ENCODE assay signal across 23 cellular contexts in the genomic region with DNA sequence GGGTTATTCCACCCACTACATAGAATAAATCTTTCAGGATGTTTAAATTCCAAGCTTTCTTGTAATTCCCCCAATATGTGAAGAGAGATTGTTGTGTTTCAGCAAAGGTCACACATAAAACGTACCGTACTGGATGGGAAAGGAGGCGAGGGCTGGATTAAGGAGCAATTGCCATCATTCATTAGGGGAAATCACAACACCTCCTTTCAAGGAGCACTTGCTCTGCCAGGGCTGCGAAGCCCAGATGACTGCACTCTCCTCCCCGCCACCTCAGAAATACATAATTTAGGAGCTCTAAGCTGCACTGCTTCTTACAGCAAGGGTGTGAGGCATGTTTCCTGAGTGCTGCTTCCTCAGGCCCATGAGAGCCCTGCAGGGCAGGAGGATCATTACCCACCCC. TPM values are rescaled to one million over a fixed set of nuclear protein-coding genes. Genes with fewer than 3 reads are reported as not detected.
DNase-seq lines count a peak whose midpoint lies in the region; ATAC-seq and TF ChIP-seq lines count a peak whose summit lies in the region.
"Had no signal": no experiment of that assay in that cellular context is flagged by ENCODE, and none has a peak within 500 bp of the region (broad histone marks: within the 10 kb centered on the region; RNA-seq: fewer than 3 reads in every experiment).

No MANE protein-coding gene starts in this region.

- peak; percentile 6 for DNase-seq in activated naive CD4-positive, alpha-beta T cell treated with anti-CD3 and anti-CD28 coated beads, Interleukin-2, amount 10 ng/mL, durations not matched to agents 7 days and 5 days
- DNase-seq in activated naive CD4-positive, alpha-beta T cell treated with anti-CD3 and anti-CD28 coated beads for 36 hours, result no peak
- no peak for DNase-seq in mesendoderm
- DNase-seq in retina, result peak; percentile 21
- no peak for DNase-seq in vagina (ENCODE audit: extremely low spot score in 2 of 2)
- DNase-seq in NCI-H1417 (lab: John Stamatoyannopoulos, UW), result no peak
- DNase-seq in left lobe of liver (ENCODE audit: low spot score), result no peak
- DNase-seq: AML-193; BE2C; CD4-positive, alpha-beta T cell; CD8-positive, alpha-beta memory T cell; DMS 273 treated with DMSO at 0.1 percent for 48 hours; DMS79; EL; GDM1; GM23248; H9 had no signal

- no peaks in the 10 kb centered on the region for H3K9me3 ChIP-seq in vagina
- H3K9me3 ChIP-seq: BE2C had no signal

- intact Hi-C loops in activated naive CD4-positive, alpha-beta T cell treated with anti-CD3 and anti-CD28 coated beads for 36 hours (cut with micrococcal nuclease), result no loop called here
- intact Hi-C loops in vagina (cut with DNase I), result loop anchor here (10.0 kb wide), 1 partner anchor 169 kb away; no protein-coding TSS in a partner anchor

- no peaks in the 10 kb centered on the region for H3K27me3 ChIP-seq in mesendoderm (ENCODE audit: insufficient read depth, low read length, poor library complexity)
- no peaks in the 10 kb centered on the region for H3K27me3 ChIP-seq in vagina
- H3K27me3 ChIP-seq: BE2C; BLaER1 treated with 17β-estradiol and CSF1 and Interleukin-3, amounts not matched to agents 10 nM and 100 nM had no signal

- H3K18ac ChIP-seq in mesendoderm (ENCODE audit: low read length), result no peak overlapping the region

- H3K27ac Mint-ChIP-seq in activated naive CD4-positive, alpha-beta T cell treated with anti-CD3 and anti-CD28 coated beads, Interleukin-2, amount 10 ng/mL, durations not matched to agents 7 days and 5 days, result no peak overlapping the region
- no peak overlapping the region for H3K27ac Mint-ChIP-seq in activated naive CD4-positive, alpha-beta T cell treated with anti-CD3 and anti-CD28 coated beads for 36 hours
- H3K27ac Mint-ChIP-seq: CD4-positive, alpha-beta T cell; H9 had no signal

- H3K27me3 Mint-ChIP-seq in activated naive CD4-positive, alpha-beta T cell treated with anti-CD3 and anti-CD28 coated beads, Interleukin-2, amount 10 ng/mL, durations not matched to agents 7 days and 5 days, result peaks cover 13% of the 10 kb centered on the region
- H3K27me3 Mint-ChIP-seq in activated naive CD4-positive, alpha-beta T cell treated with anti-CD3 and anti-CD28 coated beads for 36 hours (ENCODE audit: low read depth), result peaks cover 4% of the 10 kb centered on the region

- WGBS in mesendoderm (ENCODE audit: extremely low coverage, insufficient coverage, low lambda C conversion rate), result no CpG with 5 or more reads among the region's 5 CpGs

- H3K36me3 ChIP-seq in mesendoderm (ENCODE audit: control insufficient read depth, insufficient read depth, low read length) (no peaks in the 10 kb centered on the region), vagina (no peaks in the 10 kb centered on the region)
- H3K36me3 ChIP-seq: BE2C; BLaER1 treated with 17β-estradiol and CSF1 and Interleukin-3, amounts not matched to agents 10 nM and 100 nM had no signal

- H3K9ac ChIP-seq in mesendoderm (ENCODE audit: low read length), result no peak overlapping the region
- H3K9ac ChIP-seq: BLaER1 treated with 17β-estradiol and CSF1 and Interleukin-3, amounts not matched to agents 10 nM and 100 nM; GM23248 had no signal

- H2BK120ac ChIP-seq in mesendoderm (ENCODE audit: low read depth, low read length), result no peak overlapping the region

- H2AK5ac ChIP-seq in mesendoderm (ENCODE audit: low read length), result no peak overlapping the region

- H3K4me2 ChIP-seq in mesendoderm (ENCODE audit: low read length), result no peak overlapping the region

- H3K4me1 ChIP-seq in mesendoderm (ENCODE audit: control insufficient read depth, low read depth, low read length) (peaks cover 9% of the 10 kb centered on the region), vagina (peaks cover 74% of the 10 kb centered on the region)

- peaks cover 5% of the 10 kb centered on the region for H3K4me1 Mint-ChIP-seq in activated naive CD4-positive, alpha-beta T cell treated with anti-CD3 and anti-CD28 coated beads, Interleukin-2, amount 10 ng/mL, durations not matched to agents 7 days and 5 days
- peaks cover 7% of the 10 kb centered on the region for H3K4me1 Mint-ChIP-seq in activated naive CD4-positive, alpha-beta T cell treated with anti-CD3 and anti-CD28 coated beads for 36 hours (ENCODE audit: low read depth)
- H3K4me1 Mint-ChIP-seq: CD8-positive, alpha-beta memory T cell had no signal

- no peak overlapping the region for H4K5ac ChIP-seq in mesendoderm (ENCODE audit: low read length)

- H3K4me3 Mint-ChIP-seq in activated naive CD4-positive, alpha-beta T cell treated with anti-CD3 and anti-CD28 coated beads, Interleukin-2, amount 10 ng/mL, durations not matched to agents 7 days and 5 days, result no peak overlapping the region
- no peak overlapping the region for H3K4me3 Mint-ChIP-seq in activated naive CD4-positive, alpha-beta T cell treated with anti-CD3 and anti-CD28 coated beads for 36 hours
- H3K4me3 Mint-ChIP-seq: CD14-positive monocyte; CD4-positive, alpha-beta T cell; CD8-positive, alpha-beta memory T cell; H9 had no signal

- TF ChIP-seq CTCF in vagina (IDR thresholded peaks at IDR 0.05), result no peak

- CTCF ChIA-PET in activated naive CD4-positive, alpha-beta T cell treated with anti-CD3 and anti-CD28 coated beads, Interleukin-2, amount 10 ng/mL, durations not matched to agents 7 days and 5 days (lab: Charles Lee), result no interaction called here
- CTCF ChIA-PET in activated naive CD4-positive, alpha-beta T cell treated with anti-CD3 and anti-CD28 coated beads for 36 hours (lab: Charles Lee), result interaction anchor here (0.5 kb wide), 1 partner anchor 559 kb away, joined by 3 read pairs; no protein-coding TSS in a partner anchor

- no peak for TF ChIP-seq POLR2A in vagina (IDR thresholded peaks at IDR 0.05)

- H3K36me3 Mint-ChIP-seq in activated naive CD4-positive, alpha-beta T cell treated with anti-CD3 and anti-CD28 coated beads, Interleukin-2, amount 10 ng/mL, durations not matched to agents 7 days and 5 days, result no peaks in the 10 kb centered on the region
- no peaks in the 10 kb centered on the region for H3K36me3 Mint-ChIP-seq in activated naive CD4-positive, alpha-beta T cell treated with anti-CD3 and anti-CD28 coated beads for 36 hours (ENCODE audit: low read depth)
- H3K36me3 Mint-ChIP-seq: CD14-positive monocyte; CD8-positive, alpha-beta memory T cell had no signal

- no peaks in the 10 kb centered on the region for H3K79me2 ChIP-seq in mesendoderm (ENCODE audit: control insufficient read depth, insufficient read depth, low read length)

- ATAC-seq in HG02852 (IDR thresholded peaks at IDR 0.05; ENCODE audit: unreplicated experiment) (no peak), left lobe of liver (no peak)
- ATAC-seq: GM12878, HCT116 had no signal

- no peak overlapping the region for H3K4ac ChIP-seq in mesendoderm (ENCODE audit: low read depth, low read length)

- no peak overlapping the region for H2BK15ac ChIP-seq in mesendoderm (replicated peaks; ENCODE audit: low read depth)

- H2BK5ac ChIP-seq in mesendoderm (ENCODE audit: low read length), result no peak overlapping the region

- no peak overlapping the region for H3K23ac ChIP-seq in mesendoderm (ENCODE audit: low read length)

- H4K8ac ChIP-seq in mesendoderm (ENCODE audit: low read depth, low read length), result no peak overlapping the region

- no peaks in the 10 kb centered on the region for H3K79me1 ChIP-seq in mesendoderm (ENCODE audit: low read length)

- peak overlapping the region; percentile 11 for H3K56ac ChIP-seq in mesendoderm (ENCODE audit: low read length)

- H3K9me3 Mint-ChIP-seq in activated naive CD4-positive, alpha-beta T cell treated with anti-CD3 and anti-CD28 coated beads, Interleukin-2, amount 10 ng/mL, durations not matched to agents 7 days and 5 days, result no peaks in the 10 kb centered on the region
- H3K9me3 Mint-ChIP-seq in activated naive CD4-positive, alpha-beta T cell treated with anti-CD3 and anti-CD28 coated beads for 36 hours, result no peaks in the 10 kb centered on the region
- H3K9me3 Mint-ChIP-seq: CD4-positive, alpha-beta T cell; H9 had no signal

- H3K4me3 ChIP-seq in mesendoderm (ENCODE audit: low read length) (no peak overlapping the region), vagina (no peak overlapping the region)
- H3K4me3 ChIP-seq: BLaER1 treated with 17β-estradiol and CSF1 and Interleukin-3, amounts not matched to agents 10 nM and 100 nM; GM12878; GM23248 had no signal

- H3K27ac ChIP-seq in mesendoderm (ENCODE audit: low read depth, low read length), result no peak overlapping the region
- peak overlapping the region; percentile 97 for H3K27ac ChIP-seq in vagina
- H3K27ac ChIP-seq: 22Rv1, GM23248 had no signal

RNA-seq across cellular contexts. Expression of a gene that starts 29.6 kb away (rescaled TPM):
- total RNA-seq in activated naive CD4-positive, alpha-beta T cell treated with anti-CD3 and anti-CD28 coated beads for 36 hours, result under 1 TPM; 0.36 to 0.37 TPM
- polyA plus RNA-seq in mesendoderm (2013, experiment 1 of 2), result 0.07 TPM
- 0.08 TPM for polyA plus RNA-seq in mesendoderm (2013, experiment 2 of 2)
- total RNA-seq in vagina (0.49 TPM), left lobe of liver (not detected)
- total RNA-seq: H9 had no signal
- polyA plus RNA-seq: CD14-positive monocyte; CD8-positive, alpha-beta memory T cell; GM23248 had no signal

Comparison
In these comparisons a context has a peak if more than half of its experiments do, and no peak if none do; other contexts are left out.
1. DNase-seq: peak in activated naive CD4-positive, alpha-beta T cell treated with anti-CD3 and anti-CD28 coated beads, Interleukin-2, amount 10 ng/mL, durations not matched to agents 7 days and 5 days (single experiment) and retina (single experiment); none in activated naive CD4-positive, alpha-beta T cell treated with anti-CD3 and anti-CD28 coated beads for 36 hours (single experiment), mesendoderm (single experiment), vagina (0 of 2), NCI-H1417 (0 of 3) and left lobe of liver (single experiment).